ENCODE assay signal across 8 cellular contexts in genomic region chr1:111755321-111756123, GRCh38. TPM values are rescaled to one million over a fixed set of nuclear protein-coding genes. Genes with fewer than 3 reads are reported as not detected.
DNase-seq lines count a peak whose midpoint lies in the region; ATAC-seq and TF ChIP-seq lines count a peak whose summit lies in the region.

DDX20 (plus strand) TSS chr1:111755901; CDS start chr1:111755925, 24 bp downstream.

- peaks cover 21% of the 10 kb centered on the region for H3K36me3 Mint-ChIP-seq in activated CD4-positive, alpha-beta T cell treated with anti-CD3 and anti-CD28 coated beads, Interleukin-2, amount 10 ng/mL, durations not matched to agents 24 days and 14 days (ENCODE audit: low read depth)

- ATAC-seq in GM19324 (IDR thresholded peaks at IDR 0.05; ENCODE audit: low FRiP score, unreplicated experiment) (peak; percentile 96), HG03469 (IDR thresholded peaks at IDR 0.05; ENCODE audit: unreplicated experiment) (peak; percentile 76), left lobe of liver (peak; percentile 98)

- peaks cover 41% of the 10 kb centered on the region for H3K4me1 Mint-ChIP-seq in activated CD4-positive, alpha-beta T cell treated with anti-CD3 and anti-CD28 coated beads, Interleukin-2, amount 10 ng/mL, durations not matched to agents 24 days and 14 days

- peak within 1 kb of the TSS; percentile 88 for H3K4me3 Mint-ChIP-seq in activated CD4-positive, alpha-beta T cell treated with anti-CD3 and anti-CD28 coated beads, Interleukin-2, amount 10 ng/mL, durations not matched to agents 24 days and 14 days

- intact Hi-C loops in activated CD4-positive, alpha-beta T cell treated with anti-CD3 and anti-CD28 coated beads, Interleukin-2, amount 10 ng/mL, durations not matched to agents 24 days and 14 days (cut with micrococcal nuclease), result loop anchor here (1.0 to 5.0 kb wide), 10 partner anchors 16 to 878 kb away; partner anchors contain the start of genes ATP5PB, CEPT1, DENND2D and DRAM2

- peak within 1 kb of the TSS; percentile 92 for H3K27ac Mint-ChIP-seq in activated CD4-positive, alpha-beta T cell treated with anti-CD3 and anti-CD28 coated beads, Interleukin-2, amount 10 ng/mL, durations not matched to agents 24 days and 14 days

- DNase-seq in C1 segment of cervical spinal cord (lab: John Stamatoyannopoulos, UW) (peak; percentile 64 to 95 (median 86)), NCI-H526 (lab: John Stamatoyannopoulos, UW) (peak; percentile 95 to 99), coronary artery (ENCODE audit: low spot score) (peak; percentile 94), left lobe of liver (ENCODE audit: low spot score) (peak; percentile 93)
- peak; percentile 98 for DNase-seq in activated CD4-positive, alpha-beta T cell treated with anti-CD3 and anti-CD28 coated beads, Interleukin-2, amount 10 ng/mL, durations not matched to agents 24 days and 14 days
- DNase-seq in stimulated activated CD4-positive, alpha-beta T cell treated with anti-CD3 and anti-CD28 coated beads, Interleukin-2, amount 100 ng/mL, for 4 hours (ENCODE audit: low read depth), result peak; percentile 88

- peak within 1 kb of the TSS; percentile 87 for H3K4me3 ChIP-seq in coronary artery

- peaks cover 8% of the 10 kb centered on the region for H3K27me3 Mint-ChIP-seq in activated CD4-positive, alpha-beta T cell treated with anti-CD3 and anti-CD28 coated beads, Interleukin-2, amount 10 ng/mL, durations not matched to agents 24 days and 14 days

- H3K27ac ChIP-seq in coronary artery, result peak within 1 kb of the TSS; percentile 95 to 96

- peak; percentile 84 for TF ChIP-seq CTCF in coronary artery (IDR thresholded peaks at IDR 0.05)

- H3K9me3 Mint-ChIP-seq in activated CD4-positive, alpha-beta T cell treated with anti-CD3 and anti-CD28 coated beads, Interleukin-2, amount 10 ng/mL, durations not matched to agents 24 days and 14 days, result no peaks in the 10 kb centered on the region

RNA-seq across cellular contexts. Expression of gene DDX20, which starts in this region (rescaled TPM):
- 18.7 and 24.2 TPM in 2 replicates for total RNA-seq in activated CD4-positive, alpha-beta T cell treated with anti-CD3 and anti-CD28 coated beads, Interleukin-2, amount 10 ng/mL, durations not matched to agents 24 days and 14 days
- total RNA-seq in left lobe of liver, result 3.2 TPM

Comparison
In these comparisons a context has a peak if more than half of its experiments do, and no peak if none do; other contexts are left out.
1. Peak in every context shown above with its lines: DNase-seq, ATAC-seq, H3K4me3 ChIP-seq and H3K27ac ChIP-seq.